ENCODE assay signal across 14 cellular contexts in the genomic region with DNA sequence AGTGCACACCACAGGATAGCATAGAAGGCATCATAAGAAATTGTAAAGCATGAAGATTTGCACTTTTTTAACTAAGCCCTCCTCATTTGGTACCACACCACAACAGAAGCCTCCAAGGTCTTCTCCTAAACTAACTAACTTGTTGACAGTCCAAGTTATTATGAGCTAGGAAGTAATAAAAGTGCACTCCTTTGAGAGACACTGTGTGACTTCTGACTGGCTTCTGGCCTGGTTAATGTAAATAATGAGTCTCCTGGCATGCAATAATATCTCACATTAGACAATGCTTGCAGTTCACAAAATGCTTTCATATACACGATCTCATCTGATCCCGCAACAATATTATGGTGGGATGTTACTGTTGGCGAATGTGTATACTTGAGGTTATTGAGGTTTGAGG.
A peak's percentile ranks its signal among the peaks of the same experiment; 100 is the strongest.
DNase-seq lines count a peak whose midpoint lies in the region; ATAC-seq, FAIRE-seq and TF ChIP-seq lines count a peak whose summit lies in the region.
"Had no signal": no experiment of that assay in that cellular context is flagged by ENCODE, and none has a peak within 500 bp of the region (broad histone marks: within the 10 kb centered on the region; RNA-seq: fewer than 3 reads in every experiment).

No MANE protein-coding gene starts in this region.

- no peaks in the 10 kb centered on the region for H3K36me3 ChIP-seq in mucosa of descending colon (ENCODE audit: low read depth)
- H3K36me3 ChIP-seq: BLaER1, HAP-1 had no signal

- H3K27ac ChIP-seq in VCaP: peak overlapping the region; percentile 57
- H3K27ac ChIP-seq: A549, BLaER1, GM23248 had no signal

- H3K4me3 ChIP-seq in mucosa of descending colon: no peak overlapping the region
- H3K4me3 ChIP-seq: A549, BLaER1, GM23248, HAP-1 had no signal

- TF ChIP-seq CTCF in VCaP (conservative IDR thresholded peaks at IDR 0.05): no peak
- TF ChIP-seq CTCF in mucosa of descending colon (IDR thresholded peaks at IDR 0.05): no peak

- DNase-seq in GM12891 (ENCODE audit: insufficient read length, low spot score) (no peak), mucosa of descending colon (no peak), AG08396 (ENCODE audit: low spot score) (no peak), dermis blood vessel endothelial cell (no peak)
- DNase-seq: Calu3; CD8-positive, alpha-beta T cell; DMS79 treated with DMSO at 0.1 percent for 48 hours; GF-D8 had no signal

- no peak for TF ChIP-seq POLR2A in GM12891 (IDR thresholded peaks at IDR 0.05; ENCODE audit: low read depth, low read length)

- no peaks in the 10 kb centered on the region for H3K9me3 ChIP-seq in mucosa of descending colon
- H3K9me3 ChIP-seq: A549, BLaER1, HAP-1 had no signal

- H3K4me1 ChIP-seq in mucosa of descending colon (ENCODE audit: low read depth): peaks cover 2% of the 10 kb centered on the region
- H3K4me1 ChIP-seq: A549, BLaER1, HAP-1 had no signal

- FAIRE-seq in GM12891 (lab: Jason Lieb, UNC): peak; percentile 5
- FAIRE-seq: A549 had no signal

- intact Hi-C loops in mucosa of descending colon (cut with DNase I, micrococcal nuclease): no loop called here

- ATAC-seq in mucosa of descending colon (peak; percentile 50), HG02759 (IDR thresholded peaks at IDR 0.05; ENCODE audit: unreplicated experiment) (no peak)
- ATAC-seq: A549; CD8-positive, alpha-beta T cell had no signal

TF ChIP-seq in GM12891, 5 proteins besides CTCF, POLR2A, EP300 and RAD21:
- TF ChIP-seq TAF1 (IDR thresholded peaks at IDR 0.05; ENCODE audit: low read depth, low read length) (no peak), POU2F2 (IDR thresholded peaks at IDR 0.05; ENCODE audit: low read depth, low read length) (no peak), POLR2AphosphoS5 (IDR thresholded peaks at IDR 0.05; ENCODE audit: low read depth, low read length) (no peak), SPI1 (IDR thresholded peaks at IDR 0.05; ENCODE audit: low read depth, low read length) (no peak), PAX5 (IDR thresholded peaks at IDR 0.05; ENCODE audit: insufficient read depth, low read length, severe bottlenecking) (no peak)
